Comparison of ENCODE assay signal across 1 cellular context in the genomic region with DNA sequence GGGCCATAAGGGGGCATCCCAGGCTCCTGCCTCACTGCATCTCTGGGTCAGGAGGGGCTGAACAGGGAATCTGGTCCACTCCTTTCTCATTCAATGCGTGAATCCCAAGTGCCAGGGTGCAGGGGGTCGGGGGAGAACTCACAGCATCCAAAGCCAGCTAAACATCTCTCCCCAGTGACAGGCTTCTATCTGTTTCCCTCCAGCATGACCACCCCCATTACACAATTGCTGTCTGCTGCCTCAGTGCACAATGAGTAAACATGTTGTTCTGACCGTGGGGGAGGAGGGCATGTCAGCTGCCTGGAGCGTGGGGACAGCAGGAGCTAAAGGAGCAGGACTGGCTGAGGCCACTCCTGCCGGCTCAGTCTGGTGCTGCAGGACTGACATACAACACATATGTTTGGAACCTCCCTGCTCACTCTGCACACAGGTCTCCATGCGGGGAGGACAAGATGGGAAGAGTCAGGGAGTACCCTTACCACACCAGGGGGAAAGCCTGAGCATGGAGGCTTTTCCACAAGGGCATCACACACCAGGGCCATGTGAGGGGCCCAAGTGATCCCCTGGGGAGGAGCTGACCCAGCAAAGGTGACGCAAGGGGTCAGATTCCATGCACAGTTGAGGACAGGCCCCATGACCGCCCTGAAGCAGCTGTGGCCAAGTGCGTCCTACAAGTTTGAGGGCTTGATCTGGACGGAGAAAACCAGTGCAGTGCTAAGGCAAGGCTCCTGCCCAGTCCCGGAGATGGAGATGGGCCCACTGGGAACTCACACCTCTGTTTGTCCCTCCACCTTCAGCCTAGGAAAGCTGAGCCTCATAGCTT.
TF ChIP-seq lines count a peak whose summit lies in the region.

No MANE protein-coding gene starts in this region.

TF ChIP-seq in HepG2, 621 proteins besides CTCF, POLR2A, EP300 and RAD21 (continued from another document and continues in another):
- TF ChIP-seq, protein P1, sequence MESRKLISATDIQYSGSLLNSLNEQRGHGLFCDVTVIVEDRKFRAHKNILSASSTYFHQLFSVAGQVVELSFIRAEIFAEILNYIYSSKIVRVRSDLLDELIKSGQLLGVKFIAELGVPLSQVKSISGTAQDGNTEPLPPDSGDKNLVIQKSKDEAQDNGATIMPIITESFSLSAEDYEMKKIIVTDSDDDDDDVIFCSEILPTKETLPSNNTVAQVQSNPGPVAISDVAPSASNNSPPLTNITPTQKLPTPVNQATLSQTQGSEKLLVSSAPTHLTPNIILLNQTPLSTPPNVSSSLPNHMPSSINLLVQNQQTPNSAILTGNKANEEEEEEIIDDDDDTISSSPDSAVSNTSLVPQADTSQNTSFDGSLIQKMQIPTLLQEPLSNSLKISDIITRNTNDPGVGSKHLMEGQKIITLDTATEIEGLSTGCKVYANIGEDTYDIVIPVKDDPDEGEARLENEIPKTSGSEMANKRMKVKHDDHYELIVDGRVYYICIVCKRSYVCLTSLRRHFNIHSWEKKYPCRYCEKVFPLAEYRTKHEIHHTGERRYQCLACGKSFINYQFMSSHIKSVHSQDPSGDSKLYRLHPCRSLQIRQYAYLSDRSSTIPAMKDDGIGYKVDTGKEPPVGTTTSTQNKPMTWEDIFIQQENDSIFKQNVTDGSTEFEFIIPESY (CRISPR knock-in tag; IDR thresholded peaks at IDR 0.05) = no peak
- TF ChIP-seq ZSCAN22 (CRISPR knock-in tag; IDR thresholded peaks at IDR 0.05) (no peak), ZNF382 (CRISPR knock-in tag; IDR thresholded peaks at IDR 0.05; ENCODE audit: borderline replicate concordance) (no peak), THAP11 (CRISPR knock-in tag; IDR thresholded peaks at IDR 0.05) (peak; percentile 11), KLF12 (CRISPR knock-in tag; IDR thresholded peaks at IDR 0.05; ENCODE audit: borderline replicate concordance) (no peak), NCOA1 (CRISPR knock-in tag; IDR thresholded peaks at IDR 0.05) (peak; percentile 48; the same call in 1 of the 2 replicates), ZNF562 (CRISPR knock-in tag; IDR thresholded peaks at IDR 0.05; ENCODE audit: borderline replicate concordance) (no peak), SIN3A (IDR thresholded peaks at IDR 0.05; ENCODE audit: borderline replicate concordance, low read depth, low read length) (peak; percentile 68; the same call in 1 of the 2 replicates), IRF2 (CRISPR knock-in tag; IDR thresholded peaks at IDR 0.05) (peak; percentile 69), HCFC1 (IDR thresholded peaks at IDR 0.05; ENCODE audit: low read depth, low read length) (no peak), MLLT10 (CRISPR knock-in tag; IDR thresholded peaks at IDR 0.05) (no peak), PCBP1 (IDR thresholded peaks at IDR 0.05; ENCODE audit: borderline replicate concordance, low read depth, low read length) (no peak), SETDB1 (CRISPR knock-in tag; IDR thresholded peaks at IDR 0.05; ENCODE audit: borderline replicate concordance) (no peak), NFATC3 (CRISPR knock-in tag; IDR thresholded peaks at IDR 0.05) (no peak), KLF16 (CRISPR knock-in tag; IDR thresholded peaks at IDR 0.05) (peak in 1 of 2 experiments; percentile 60; a peak in 1 of 4 replicates), STAT5B (CRISPR knock-in tag; IDR thresholded peaks at IDR 0.05) (no peak), ZNF577 (CRISPR knock-in tag; IDR thresholded peaks at IDR 0.05; ENCODE audit: borderline replicate concordance, low read depth) (no peak), MBD4 (IDR thresholded peaks at IDR 0.05; ENCODE audit: borderline replicate concordance, low read length) (no peak), JDP2 (CRISPR knock-in tag; IDR thresholded peaks at IDR 0.05; ENCODE audit: borderline replicate concordance) (no peak), ZMAT3 (CRISPR knock-in tag; conservative IDR thresholded peaks at IDR 0.05) (no peak), SAP130 (CRISPR knock-in tag; IDR thresholded peaks at IDR 0.05; ENCODE audit: low read depth) (peak; percentile 88), ARNT2 (CRISPR knock-in tag; IDR thresholded peaks at IDR 0.05; ENCODE audit: low read depth) (peak; percentile 42; the same call in 1 of the 2 replicates), ELF3 (CRISPR knock-in tag; IDR thresholded peaks at IDR 0.05) (peak; percentile 54; the same call in 1 of the 2 replicates), GTF2F1 (IDR thresholded peaks at IDR 0.05; ENCODE audit: low read length) (no peak), TGIF2 (CRISPR knock-in tag; IDR thresholded peaks at IDR 0.05) (peak; percentile 98), SIN3B (IDR thresholded peaks at IDR 0.05; ENCODE audit: low read length) (no peak), BORCS8-MEF2B (CRISPR knock-in tag; IDR thresholded peaks at IDR 0.05) (no peak), FOSL2 (CRISPR knock-in tag; IDR thresholded peaks at IDR 0.05) (peak; percentile 53), ZNF207 (IDR thresholded peaks at IDR 0.05; ENCODE audit: borderline replicate concordance) (no peak), ZNF530 (CRISPR knock-in tag; IDR thresholded peaks at IDR 0.05; ENCODE audit: low read depth) (no peak), ZNF441 (CRISPR knock-in tag; IDR thresholded peaks at IDR 0.05; ENCODE audit: borderline replicate concordance) (no peak; the same call in 1 of the 2 replicates), ZNF737 (CRISPR knock-in tag; IDR thresholded peaks at IDR 0.05; ENCODE audit: borderline replicate concordance) (no peak), ZNF678 (CRISPR knock-in tag; IDR thresholded peaks at IDR 0.05) (no peak), KDM2A (CRISPR knock-in tag; IDR thresholded peaks at IDR 0.05; ENCODE audit: borderline replicate concordance, low read depth) (peak; percentile 20; the same call in 1 of the 2 replicates), HNRNPUL1 (IDR thresholded peaks at IDR 0.05; ENCODE audit: low read depth, low read length) (no peak), ZNF878 (CRISPR knock-in tag; IDR thresholded peaks at IDR 0.05) (0 out of 2 replicates have a peak, but pooled peaks have one; percentile 65), ZNF510 (CRISPR knock-in tag; IDR thresholded peaks at IDR 0.05; ENCODE audit: low read depth) (no peak), ZEB1 (IDR thresholded peaks at IDR 0.05; ENCODE audit: insufficient replicate concordance, low read depth) (no peak), RXRA (CRISPR knock-in tag; IDR thresholded peaks at IDR 0.05) (peak; percentile 73), EHMT2 (IDR thresholded peaks at IDR 0.05; ENCODE audit: borderline replicate concordance, low read depth, low read length) (no peak), KDM5A (IDR thresholded peaks at IDR 0.05; ENCODE audit: borderline replicate concordance, low read length) (no peak), SAFB2 (CRISPR knock-in tag; IDR thresholded peaks at IDR 0.05; ENCODE audit: borderline replicate concordance, low read depth) (0 out of 2 replicates have a peak, but pooled peaks have one; percentile 29), ZNF367 (CRISPR knock-in tag; IDR thresholded peaks at IDR 0.05; ENCODE audit: borderline replicate concordance) (no peak)
- TF ChIP-seq, protein P2, sequence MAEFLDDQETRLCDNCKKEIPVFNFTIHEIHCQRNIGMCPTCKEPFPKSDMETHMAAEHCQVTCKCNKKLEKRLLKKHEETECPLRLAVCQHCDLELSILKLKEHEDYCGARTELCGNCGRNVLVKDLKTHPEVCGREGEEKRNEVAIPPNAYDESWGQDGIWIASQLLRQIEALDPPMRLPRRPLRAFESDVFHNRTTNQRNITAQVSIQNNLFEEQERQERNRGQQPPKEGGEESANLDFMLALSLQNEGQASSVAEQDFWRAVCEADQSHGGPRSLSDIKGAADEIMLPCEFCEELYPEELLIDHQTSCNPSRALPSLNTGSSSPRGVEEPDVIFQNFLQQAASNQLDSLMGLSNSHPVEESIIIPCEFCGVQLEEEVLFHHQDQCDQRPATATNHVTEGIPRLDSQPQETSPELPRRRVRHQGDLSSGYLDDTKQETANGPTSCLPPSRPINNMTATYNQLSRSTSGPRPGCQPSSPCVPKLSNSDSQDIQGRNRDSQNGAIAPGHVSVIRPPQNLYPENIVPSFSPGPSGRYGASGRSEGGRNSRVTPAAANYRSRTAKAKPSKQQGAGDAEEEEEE (CRISPR knock-in tag; IDR thresholded peaks at IDR 0.05; ENCODE audit: borderline replicate concordance) = peak; percentile 64; the same call in 1 of the 2 replicates
- TF ChIP-seq, protein P3, sequence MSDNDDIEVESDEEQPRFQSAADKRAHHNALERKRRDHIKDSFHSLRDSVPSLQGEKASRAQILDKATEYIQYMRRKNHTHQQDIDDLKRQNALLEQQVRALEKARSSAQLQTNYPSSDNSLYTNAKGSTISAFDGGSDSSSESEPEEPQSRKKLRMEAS (IDR thresholded peaks at IDR 0.05) = no peak
- TF ChIP-seq, protein P4, sequence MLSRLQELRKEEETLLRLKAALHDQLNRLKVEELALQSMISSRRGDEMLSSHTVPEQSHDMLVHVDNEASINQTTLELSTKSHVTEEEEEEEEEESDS (CRISPR knock-in tag; IDR thresholded peaks at IDR 0.05; ENCODE audit: borderline replicate concordance) = no peak
- TF ChIP-seq, protein P5, sequence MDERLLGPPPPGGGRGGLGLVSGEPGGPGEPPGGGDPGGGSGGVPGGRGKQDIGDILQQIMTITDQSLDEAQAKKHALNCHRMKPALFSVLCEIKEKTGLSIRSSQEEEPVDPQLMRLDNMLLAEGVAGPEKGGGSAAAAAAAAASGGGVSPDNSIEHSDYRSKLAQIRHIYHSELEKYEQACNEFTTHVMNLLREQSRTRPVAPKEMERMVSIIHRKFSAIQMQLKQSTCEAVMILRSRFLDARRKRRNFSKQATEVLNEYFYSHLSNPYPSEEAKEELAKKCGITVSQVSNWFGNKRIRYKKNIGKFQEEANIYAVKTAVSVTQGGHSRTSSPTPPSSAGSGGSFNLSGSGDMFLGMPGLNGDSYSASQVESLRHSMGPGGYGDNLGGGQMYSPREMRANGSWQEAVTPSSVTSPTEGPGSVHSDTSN (CRISPR knock-in tag; IDR thresholded peaks at IDR 0.05) = no peak
- TF ChIP-seq, protein P6, sequence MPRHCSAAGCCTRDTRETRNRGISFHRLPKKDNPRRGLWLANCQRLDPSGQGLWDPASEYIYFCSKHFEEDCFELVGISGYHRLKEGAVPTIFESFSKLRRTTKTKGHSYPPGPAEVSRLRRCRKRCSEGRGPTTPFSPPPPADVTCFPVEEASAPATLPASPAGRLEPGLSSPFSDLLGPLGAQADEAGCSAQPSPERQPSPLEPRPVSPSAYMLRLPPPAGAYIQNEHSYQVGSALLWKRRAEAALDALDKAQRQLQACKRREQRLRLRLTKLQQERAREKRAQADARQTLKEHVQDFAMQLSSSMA (CRISPR knock-in tag; IDR thresholded peaks at IDR 0.05) = no peak
- TF ChIP-seq, protein P7, sequence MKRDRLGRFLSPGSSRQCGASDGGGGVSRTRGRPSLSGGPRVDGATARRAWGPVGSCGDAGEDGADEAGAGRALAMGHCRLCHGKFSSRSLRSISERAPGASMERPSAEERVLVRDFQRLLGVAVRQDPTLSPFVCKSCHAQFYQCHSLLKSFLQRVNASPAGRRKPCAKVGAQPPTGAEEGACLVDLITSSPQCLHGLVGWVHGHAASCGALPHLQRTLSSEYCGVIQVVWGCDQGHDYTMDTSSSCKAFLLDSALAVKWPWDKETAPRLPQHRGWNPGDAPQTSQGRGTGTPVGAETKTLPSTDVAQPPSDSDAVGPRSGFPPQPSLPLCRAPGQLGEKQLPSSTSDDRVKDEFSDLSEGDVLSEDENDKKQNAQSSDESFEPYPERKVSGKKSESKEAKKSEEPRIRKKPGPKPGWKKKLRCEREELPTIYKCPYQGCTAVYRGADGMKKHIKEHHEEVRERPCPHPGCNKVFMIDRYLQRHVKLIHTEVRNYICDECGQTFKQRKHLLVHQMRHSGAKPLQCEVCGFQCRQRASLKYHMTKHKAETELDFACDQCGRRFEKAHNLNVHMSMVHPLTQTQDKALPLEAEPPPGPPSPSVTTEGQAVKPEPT (CRISPR knock-in tag; IDR thresholded peaks at IDR 0.05; ENCODE audit: low read depth) = no peak
- TF ChIP-seq, protein P8, sequence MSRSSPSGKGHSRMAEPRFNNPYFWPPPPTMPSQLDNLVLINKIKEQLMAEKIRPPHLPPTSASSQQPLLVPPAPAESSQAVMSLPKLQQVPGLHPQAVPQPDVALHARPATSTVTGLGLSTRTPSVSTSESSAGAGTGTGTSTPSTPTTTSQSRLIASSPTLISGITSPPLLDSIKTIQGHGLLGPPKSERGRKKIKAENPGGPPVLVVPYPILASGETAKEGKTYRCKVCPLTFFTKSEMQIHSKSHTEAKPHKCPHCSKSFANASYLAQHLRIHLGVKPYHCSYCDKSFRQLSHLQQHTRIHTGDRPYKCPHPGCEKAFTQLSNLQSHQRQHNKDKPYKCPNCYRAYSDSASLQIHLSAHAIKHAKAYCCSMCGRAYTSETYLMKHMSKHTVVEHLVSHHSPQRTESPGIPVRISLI (CRISPR knock-in tag; IDR thresholded peaks at IDR 0.05; ENCODE audit: borderline replicate concordance) = no peak; the same call in 1 of the 2 replicates
- TF ChIP-seq, protein P9, sequence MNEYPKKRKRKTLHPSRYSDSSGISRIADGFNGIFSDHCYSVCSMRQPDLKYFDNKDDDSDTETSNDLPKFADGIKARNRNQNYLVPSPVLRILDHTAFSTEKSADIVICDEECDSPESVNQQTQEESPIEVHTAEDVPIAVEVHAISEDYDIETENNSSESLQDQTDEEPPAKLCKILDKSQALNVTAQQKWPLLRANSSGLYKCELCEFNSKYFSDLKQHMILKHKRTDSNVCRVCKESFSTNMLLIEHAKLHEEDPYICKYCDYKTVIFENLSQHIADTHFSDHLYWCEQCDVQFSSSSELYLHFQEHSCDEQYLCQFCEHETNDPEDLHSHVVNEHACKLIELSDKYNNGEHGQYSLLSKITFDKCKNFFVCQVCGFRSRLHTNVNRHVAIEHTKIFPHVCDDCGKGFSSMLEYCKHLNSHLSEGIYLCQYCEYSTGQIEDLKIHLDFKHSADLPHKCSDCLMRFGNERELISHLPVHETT (CRISPR knock-in tag; conservative IDR thresholded peaks at IDR 0.05) = no peak
- TF ChIP-seq, protein P10, sequence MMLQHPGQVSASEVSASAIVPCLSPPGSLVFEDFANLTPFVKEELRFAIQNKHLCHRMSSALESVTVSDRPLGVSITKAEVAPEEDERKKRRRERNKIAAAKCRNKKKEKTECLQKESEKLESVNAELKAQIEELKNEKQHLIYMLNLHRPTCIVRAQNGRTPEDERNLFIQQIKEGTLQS (CRISPR knock-in tag; IDR thresholded peaks at IDR 0.05) = peak; percentile 84; the same call in 1 of the 2 replicates
- TF ChIP-seq, protein P11, sequence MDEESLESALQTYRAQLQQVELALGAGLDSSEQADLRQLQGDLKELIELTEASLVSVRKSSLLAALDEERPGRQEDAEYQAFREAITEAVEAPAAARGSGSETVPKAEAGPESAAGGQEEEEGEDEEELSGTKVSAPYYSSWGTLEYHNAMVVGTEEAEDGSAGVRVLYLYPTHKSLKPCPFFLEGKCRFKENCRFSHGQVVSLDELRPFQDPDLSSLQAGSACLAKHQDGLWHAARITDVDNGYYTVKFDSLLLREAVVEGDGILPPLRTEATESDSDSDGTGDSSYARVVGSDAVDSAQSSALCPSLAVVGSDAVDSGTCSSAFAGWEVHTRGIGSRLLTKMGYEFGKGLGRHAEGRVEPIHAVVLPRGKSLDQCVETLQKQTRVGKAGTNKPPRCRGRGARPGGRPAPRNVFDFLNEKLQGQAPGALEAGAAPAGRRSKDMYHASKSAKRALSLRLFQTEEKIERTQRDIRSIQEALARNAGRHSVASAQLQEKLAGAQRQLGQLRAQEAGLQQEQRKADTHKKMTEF (CRISPR knock-in tag; IDR thresholded peaks at IDR 0.05) = peak; percentile 43; the same call in 1 of the 2 replicates
